Comparison of ENCODE assay signal across 6 cellular contexts in genomic region chr16:70223971-70224513, GRCh38. TPM values are rescaled to one million over a fixed set of nuclear protein-coding genes. Genes with fewer than 3 reads are reported as not detected.
"Had no signal": no experiment of that assay in that cellular context is flagged by ENCODE, and none has a peak within 500 bp of the region (broad histone marks: within the 10 kb centered on the region; RNA-seq: fewer than 3 reads in every experiment).

No MANE protein-coding gene starts in this region.

RNA-seq across cellular contexts. Expression of gene CLEC18C, which starts 50.5 kb away (rescaled TPM):
- total RNA-seq: gastroesophageal sphincter, left ventricle myocardium superior, right atrium auricular region, suprapubic skin had no signal
- polyA plus RNA-seq: immature natural killer cell, keratinocyte had no signal
